ENCODE assay signal across 9 cellular contexts in genomic region chr19:47447470-47448359, GRCh38. TPM values are rescaled to one million over a fixed set of nuclear protein-coding genes. Genes with fewer than 3 reads are reported as not detected.
DNase-seq lines count a peak whose midpoint lies in the region; ATAC-seq, FAIRE-seq and TF ChIP-seq lines count a peak whose summit lies in the region.
"Had no signal": no experiment of that assay in that cellular context is flagged by ENCODE, and none has a peak within 500 bp of the region (broad histone marks: within the 10 kb centered on the region; RNA-seq: fewer than 3 reads in every experiment).

No MANE protein-coding gene starts in this region.

- no peak for TF ChIP-seq CTCF in dorsolateral prefrontal cortex (IDR thresholded peaks at IDR 0.05 in 54 of 56, conservative IDR thresholded peaks at IDR 0.05 in 2 of 56; ENCODE audit: low read depth in 1 of 56, partially characterized antibody in 56 of 56)

- peak overlapping the region in 1 of 2 donors; percentile 79 for H3K27ac Mint-ChIP-seq in stimulated activated naive CD8-positive, alpha-beta T cell treated with anti-CD3 and anti-CD28 coated beads, Interleukin-15, amount 100 ng/mL, for 72 hours

- peaks cover 56% of the 10 kb centered on the region for H3K4me1 Mint-ChIP-seq in stimulated activated naive CD8-positive, alpha-beta T cell treated with anti-CD3 and anti-CD28 coated beads, Interleukin-15, amount 100 ng/mL, for 72 hours

- no peak for TF ChIP-seq POLR2A in GM18505 (IDR thresholded peaks at IDR 0.05; ENCODE audit: borderline replicate concordance, extremely low read depth, insufficient read depth, insufficient read length)

- peak overlapping the region in 27 of 59 donors; percentile 1 to 72 (median 45) for H3K27ac ChIP-seq in dorsolateral prefrontal cortex
- H3K27ac ChIP-seq: epithelial cell of prostate had no signal

- peaks cover 78% of the 10 kb centered on the region for H3K27me3 Mint-ChIP-seq in stimulated activated naive CD8-positive, alpha-beta T cell treated with anti-CD3 and anti-CD28 coated beads, Interleukin-15, amount 100 ng/mL, for 72 hours

- H3K9me3 Mint-ChIP-seq in stimulated activated naive CD8-positive, alpha-beta T cell treated with anti-CD3 and anti-CD28 coated beads, Interleukin-15, amount 100 ng/mL, for 72 hours = peaks cover 0 to 7% of the 10 kb centered on the region in 2 donors

- H3K27me3 ChIP-seq in dorsolateral prefrontal cortex = peaks cover 0 to 52% (median 7%) of the 10 kb centered on the region in 45 donors

- FAIRE-seq in RCC 7860 (lab: Jason Lieb, UNC) = no peak

- peak; percentile 80 for ATAC-seq in stimulated activated naive CD8-positive, alpha-beta T cell treated with anti-CD3 and anti-CD28 coated beads, Interleukin-15, amount 100 ng/mL, for 72 hours
- no peak for ATAC-seq in GM18505 (IDR thresholded peaks at IDR 0.05; ENCODE audit: unreplicated experiment)

- H3K4me3 Mint-ChIP-seq in stimulated activated naive CD8-positive, alpha-beta T cell treated with anti-CD3 and anti-CD28 coated beads, Interleukin-15, amount 100 ng/mL, for 72 hours = peak overlapping the region; percentile 67 to 85

- DNase-seq in AG08396 (ENCODE audit: low spot score) = peak; percentile 67
- peak; percentile 59 for DNase-seq in Jurkat, Clone E6-1 (ENCODE audit: low read depth, low spot score)
- peak; percentile 90 for DNase-seq in activated CD4-positive, alpha-beta T cell treated with anti-CD3 and anti-CD28 coated beads for 48 hours
- DNase-seq in dorsolateral prefrontal cortex = peak in 6 of 10 donors; percentile 38 to 68 (median 56)
- peak; percentile 41 for DNase-seq in medulla oblongata (ENCODE audit: extremely low spot score)
- peak; percentile 79 to 83 for DNase-seq in stimulated activated naive CD8-positive, alpha-beta T cell treated with anti-CD3 and anti-CD28 coated beads, Interleukin-15, amount 100 ng/mL, for 72 hours
- no peak for DNase-seq in RCC 7860 (ENCODE audit: low spot score)

- intact Hi-C loops in dorsolateral prefrontal cortex (cut with DNase I) = no loop called here

- H3K4me3 ChIP-seq in Jurkat, Clone E6-1 (ENCODE audit: low read length) = no peak overlapping the region
- H3K4me3 ChIP-seq in dorsolateral prefrontal cortex = peak overlapping the region in 42 of 59 donors; percentile 1 to 54 (median 31)

RNA-seq across cellular contexts. Expression of gene SLC8A2, which starts 24.0 kb away (rescaled TPM):
- polyA plus RNA-seq in Jurkat, Clone E6-1 (2012; ENCODE audit: insufficient read depth, insufficient read length) = not detected
- total RNA-seq in dorsolateral prefrontal cortex = 100 to 1,000 TPM in 69 of 120 experiments, 10 to 100 TPM in 51; 22.2 to 179 (median 105) TPM

RNA-seq across cellular contexts. Expression of gene MEIS3, which starts 28.4 kb away (rescaled TPM):
- polyA plus RNA-seq in Jurkat, Clone E6-1 (2012; ENCODE audit: insufficient read depth, insufficient read length) = 0.81 TPM
- 100 to 1,000 TPM in 12 of 120 experiments, 10 to 100 TPM in 108; 26.3 to 120 (median 70.9) TPM for total RNA-seq in dorsolateral prefrontal cortex

RNA-seq across cellular contexts. Expression of gene KPTN, which starts 36.3 kb away (rescaled TPM):
- polyA plus RNA-seq in Jurkat, Clone E6-1 (2012; ENCODE audit: insufficient read depth, insufficient read length) = 20.6 TPM
- total RNA-seq in dorsolateral prefrontal cortex = 10 to 100 TPM in 119 of 120 experiments, 1 to 10 TPM in 1; 9.5 to 40.3 (median 18.4) TPM
